Comparison of ENCODE assay signal across 10 cellular contexts in genomic region chr14:37116933-37117844, GRCh38. TPM values are rescaled to one million over a fixed set of nuclear protein-coding genes. Genes with fewer than 3 reads are reported as not detected.
DNase-seq lines count a peak whose midpoint lies in the region; ATAC-seq and TF ChIP-seq lines count a peak whose summit lies in the region.
"Had no signal": no experiment of that assay in that cellular context is flagged by ENCODE, and none has a peak within 500 bp of the region (broad histone marks: within the 10 kb centered on the region; RNA-seq: fewer than 3 reads in every experiment).

No MANE protein-coding gene starts in this region.

- no peaks in the 10 kb centered on the region for H3K9me3 Mint-ChIP-seq in neural progenitor cell
- H3K9me3 Mint-ChIP-seq in CD4-positive, alpha-beta T cell = peaks cover 9% of the 10 kb centered on the region

- no peak overlapping the region for H3K27ac Mint-ChIP-seq in neural progenitor cell
- no peak overlapping the region for H3K27ac Mint-ChIP-seq in CD4-positive, alpha-beta T cell

- no peaks in the 10 kb centered on the region for H3K27me3 ChIP-seq in HUES48 (ENCODE audit: control insufficient read depth, insufficient read depth, low read length)
- no peaks in the 10 kb centered on the region for H3K27me3 ChIP-seq in sigmoid colon
- no peaks in the 10 kb centered on the region for H3K27me3 ChIP-seq in adrenal gland
- no peaks in the 10 kb centered on the region for H3K27me3 ChIP-seq in neural progenitor cell
- H3K27me3 ChIP-seq in CD4-positive, alpha-beta T cell (ENCODE audit: control insufficient read depth, insufficient read depth, low read length) = no peaks in the 10 kb centered on the region

- no peak for ATAC-seq in CD4-positive, alpha-beta T cell (ENCODE audit: poor library complexity)

- H3F3A ChIP-seq in neural progenitor cell (ENCODE audit: low read depth) = no peaks in the 10 kb centered on the region

- TF ChIP-seq POLR2A in sigmoid colon (IDR thresholded peaks at IDR 0.05) = no peak
- no peak for TF ChIP-seq POLR2A in adrenal gland (IDR thresholded peaks at IDR 0.05)

- peak; percentile 16 for DNase-seq in iPS-NIHi7 (ENCODE audit: extremely low spot score)
- no peak for DNase-seq in sigmoid colon
- no peak for DNase-seq in adrenal gland
- no peak for DNase-seq in neural progenitor cell (ENCODE audit: low spot score)
- no peak for DNase-seq in CD4-positive, alpha-beta T cell
- DNase-seq: posterior cingulate gyrus had no signal

- H3K4me1 Mint-ChIP-seq in neural progenitor cell = no peaks in the 10 kb centered on the region
- no peaks in the 10 kb centered on the region for H3K4me1 Mint-ChIP-seq in CD4-positive, alpha-beta T cell (ENCODE audit: low read depth)

- H3K9ac ChIP-seq in HUES48 (ENCODE audit: low read depth, low read length) (no peak overlapping the region), neural progenitor cell (no peak overlapping the region)

- TF ChIP-seq CTCF in C4-2B (conservative IDR thresholded peaks at IDR 0.05) (peak; percentile 55), WI38 (IDR thresholded peaks at IDR 0.05; ENCODE audit: low read depth, low read length) (peak; percentile 39; the same call in 1 of the 2 replicates), sigmoid colon (IDR thresholded peaks at IDR 0.05) (no peak), adrenal gland (IDR thresholded peaks at IDR 0.05) (no peak), neural progenitor cell (IDR thresholded peaks at IDR 0.05) (no peak)
- no peak for TF ChIP-seq CTCF in CD4-positive, alpha-beta T cell (IDR thresholded peaks at IDR 0.05)

- 66 to 76% methylated on average over 5 of the region's 5 CpGs for WGBS in sigmoid colon, 2 donors
- WGBS in adrenal gland, 4 donors = 67 to 77% (median 68%) methylated on average over 5 of the region's 5 CpGs

- no peak overlapping the region for H3K4me3 ChIP-seq in HUES48 (ENCODE audit: low read depth, low read length)
- no peak overlapping the region for H3K4me3 ChIP-seq in WI38 (ENCODE audit: low read depth, low read length)
- no peak overlapping the region for H3K4me3 ChIP-seq in sigmoid colon
- no peak overlapping the region for H3K4me3 ChIP-seq in adrenal gland
- no peak overlapping the region for H3K4me3 ChIP-seq in neural progenitor cell

- intact Hi-C loops in sigmoid colon (cut with DNase I) (no loop called here), adrenal gland (cut with DNase I) (no loop called here)
- intact Hi-C loops in CD4-positive, alpha-beta T cell (cut with DNase I, micrococcal nuclease) = no loop called here

- H3K36me3 ChIP-seq in HUES48 (ENCODE audit: control insufficient read depth, insufficient read depth, low read length) = no peaks in the 10 kb centered on the region
- H3K36me3 ChIP-seq in sigmoid colon = no peaks in the 10 kb centered on the region
- H3K36me3 ChIP-seq in adrenal gland (replicated peaks in 1 of 2) = no peaks in the 10 kb centered on the region
- H3K36me3 ChIP-seq in neural progenitor cell = no peaks in the 10 kb centered on the region

- H3K4me3 Mint-ChIP-seq in neural progenitor cell = no peak overlapping the region
- H3K4me3 Mint-ChIP-seq in CD4-positive, alpha-beta T cell = no peak overlapping the region

- no peaks in the 10 kb centered on the region for H3K79me2 ChIP-seq in neural progenitor cell (ENCODE audit: low read depth)

- CTCF ChIA-PET in CD4-positive, alpha-beta T cell (lab: Charles Lee) = no interaction called here

- POLR2A ChIA-PET in CD4-positive, alpha-beta T cell (lab: Charles Lee) = no interaction called here

- H3K27ac ChIP-seq in C4-2B (no peak overlapping the region), HUES48 (ENCODE audit: low read depth, low read length) (peak overlapping the region; percentile 62), sigmoid colon (no peak overlapping the region), adrenal gland (no peak overlapping the region), neural progenitor cell (no peak overlapping the region)
- no peak overlapping the region for H3K27ac ChIP-seq in CD4-positive, alpha-beta T cell (ENCODE audit: low read depth, low read length)

- no peak overlapping the region for H2AFZ ChIP-seq in neural progenitor cell (replicated peaks)

- TF ChIP-seq EP300 in sigmoid colon (IDR thresholded peaks at IDR 0.05) = no peak

- H3K4me2 ChIP-seq in neural progenitor cell = no peak overlapping the region

- H3K9me3 ChIP-seq in HUES48 (ENCODE audit: control insufficient read depth, insufficient read depth, low read length) (no peaks in the 10 kb centered on the region), sigmoid colon (no peaks in the 10 kb centered on the region), adrenal gland (replicated peaks in 1 of 3) (no peaks in the 10 kb centered on the region), neural progenitor cell (ENCODE audit: low read depth) (no peaks in the 10 kb centered on the region)
- H3K9me3 ChIP-seq in CD4-positive, alpha-beta T cell (ENCODE audit: control insufficient read depth, low read length) = no peaks in the 10 kb centered on the region

- H3K36me3 Mint-ChIP-seq in neural progenitor cell = no peaks in the 10 kb centered on the region
- no peaks in the 10 kb centered on the region for H3K36me3 Mint-ChIP-seq in CD4-positive, alpha-beta T cell (ENCODE audit: low read depth)

- H3K27me3 Mint-ChIP-seq in neural progenitor cell (ENCODE audit: insufficient read depth, low read depth) = peaks cover 2% of the 10 kb centered on the region
- H3K27me3 Mint-ChIP-seq in CD4-positive, alpha-beta T cell = no peaks in the 10 kb centered on the region

- H4K20me1 ChIP-seq in neural progenitor cell (ENCODE audit: low read depth) = no peaks in the 10 kb centered on the region

- peaks cover 35% of the 10 kb centered on the region for H3K4me1 ChIP-seq in HUES48 (ENCODE audit: control insufficient read depth, insufficient read depth, low read length)
- H3K4me1 ChIP-seq in sigmoid colon = no peaks in the 10 kb centered on the region
- H3K4me1 ChIP-seq in adrenal gland (replicated peaks in 1 of 2) = no peaks in the 10 kb centered on the region
- no peaks in the 10 kb centered on the region for H3K4me1 ChIP-seq in neural progenitor cell

RNA-seq across cellular contexts. Expression of gene SLC25A21, which starts 55.2 kb away (rescaled TPM):
- total RNA-seq in sigmoid colon = 1 to 10 TPM in 3 of 4 donors, under 1 TPM in 1; 0.55 to 1.5 (median 1.1) TPM
- polyA plus RNA-seq in sigmoid colon = under 1 TPM in 1 of 3 donors, not detected in 2; 0.13 TPM
- 1 to 10 TPM in 1 of 8 donors, under 1 TPM in 7; 0.14 to 1.0 (median 0.68) TPM for total RNA-seq in adrenal gland
- polyA plus RNA-seq in adrenal gland = under 1 TPM; 0.17 to 0.68 (median 0.24) TPM
- total RNA-seq in neural progenitor cell (ENCODE audit: low replicate concordance) = 5.3 and 6.4 TPM in 2 replicates
- not detected for total RNA-seq in CD4-positive, alpha-beta T cell
- total RNA-seq: activated CD8-positive, alpha-beta memory T cell treated with anti-CD3 and anti-CD28 coated beads for 36 hours had no signal

Comparison
In these comparisons a context has a peak if more than half of its experiments do, and no peak if none do; other contexts are left out.
1. CTCF ChIP-seq: peak in C4-2B (single experiment) and WI38 (single experiment); none in sigmoid colon (0 of 4), adrenal gland (0 of 6), neural progenitor cell (single experiment) and CD4-positive, alpha-beta T cell (single experiment).